In the genomic region with DNA sequence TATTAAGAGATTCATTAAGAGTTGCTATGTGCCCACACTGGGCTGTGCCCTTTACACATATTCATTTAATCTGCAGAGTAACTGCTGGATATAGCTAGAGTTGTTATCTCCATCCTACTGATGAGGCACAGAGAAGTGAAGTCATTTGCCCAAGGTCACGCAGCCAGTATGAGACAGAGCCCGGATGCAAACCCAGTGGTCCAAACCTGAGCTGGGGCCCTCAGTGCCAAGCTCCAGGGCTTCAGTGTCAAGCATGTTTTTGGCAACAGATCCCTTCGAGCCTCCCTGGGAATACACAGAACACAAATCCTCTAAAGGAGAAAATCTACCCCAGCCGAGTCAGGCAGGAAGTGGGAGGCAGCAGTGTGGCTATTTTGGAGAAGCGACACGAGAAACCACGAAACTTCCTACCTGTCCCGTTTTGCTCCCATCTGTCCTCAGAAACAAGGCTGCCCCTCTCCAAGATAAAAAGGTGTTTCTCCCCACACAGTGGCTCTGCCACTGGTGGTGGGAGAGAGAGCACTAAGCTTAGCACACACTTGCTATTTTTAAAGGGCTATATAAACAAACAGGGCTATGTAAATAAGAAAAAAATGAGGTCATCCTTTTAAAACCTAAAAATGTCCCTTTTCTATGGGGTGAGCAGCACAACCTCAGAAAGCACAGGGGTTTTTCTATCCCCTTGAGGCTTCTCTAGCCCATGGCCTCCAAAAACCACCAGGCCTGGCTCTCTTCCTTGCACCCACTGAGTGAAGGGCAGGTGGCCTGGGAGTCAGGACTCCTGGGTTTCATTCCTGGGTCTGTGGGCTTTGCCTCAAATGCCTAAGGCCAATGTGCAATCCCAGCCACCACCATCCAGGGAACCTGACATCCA, we compare ENCODE assay signal across 8 cellular contexts.
DNase-seq lines count a peak whose midpoint lies in the region; ATAC-seq and FAIRE-seq lines count a peak whose summit lies in the region.

No MANE protein-coding gene starts in this region.

- H3K4me1 ChIP-seq in CD4-positive, alpha-beta memory T cell (ENCODE audit: insufficient read depth, low read length) = peaks cover 16% of the 10 kb centered on the region

- H3K9me3 Mint-ChIP-seq in CD4-positive, alpha-beta memory T cell = no peaks in the 10 kb centered on the region
- no peaks in the 10 kb centered on the region for H3K9me3 Mint-ChIP-seq in activated naive CD8-positive, alpha-beta T cell treated with anti-CD3 and anti-CD28 coated beads, Interleukin-2, amount 10 ng/mL, durations not matched to agents 7 days and 5 days

- no peak overlapping the region for H3K27ac ChIP-seq in CD4-positive, alpha-beta memory T cell (ENCODE audit: low read depth, low read length)

- POLR2A ChIA-PET in CD4-positive, alpha-beta memory T cell (lab: Charles Lee; ENCODE audit: partially characterized antibody) = no interaction called here
- POLR2A ChIA-PET in activated naive CD8-positive, alpha-beta T cell treated with anti-CD3 and anti-CD28 coated beads, Interleukin-2, amount 10 ng/mL, durations not matched to agents 7 days and 5 days (lab: Charles Lee) = no interaction called here

- H3K9me3 ChIP-seq in CD4-positive, alpha-beta memory T cell (ENCODE audit: control insufficient read depth in 1 of 2, low read length in 2 of 2) = no peaks in the 10 kb centered on the region

- peaks cover 5% of the 10 kb centered on the region in 2 donors for H3K36me3 Mint-ChIP-seq in CD4-positive, alpha-beta memory T cell
- H3K36me3 Mint-ChIP-seq in activated naive CD8-positive, alpha-beta T cell treated with anti-CD3 and anti-CD28 coated beads, Interleukin-2, amount 10 ng/mL, durations not matched to agents 7 days and 5 days = peaks cover 4% of the 10 kb centered on the region

- CTCF ChIA-PET in CD4-positive, alpha-beta memory T cell (lab: Charles Lee; ENCODE audit: partially characterized antibody) = interaction anchor here (1.0 kb wide), 1 partner anchor 268 kb away, joined by 3 read pairs; no protein-coding TSS in a partner anchor

- FAIRE-seq in GM19239 (lab: Jason Lieb, UNC) = peak; percentile 94

- H3K27me3 Mint-ChIP-seq in CD4-positive, alpha-beta memory T cell = no peaks in the 10 kb centered on the region
- no peaks in the 10 kb centered on the region for H3K27me3 Mint-ChIP-seq in activated naive CD8-positive, alpha-beta T cell treated with anti-CD3 and anti-CD28 coated beads, Interleukin-2, amount 10 ng/mL, durations not matched to agents 7 days and 5 days

- peak overlapping the region in 6 of 8 donors; percentile 9 to 70 (median 42) for H3K4me3 Mint-ChIP-seq in CD4-positive, alpha-beta memory T cell
- peak overlapping the region; percentile 31 for H3K4me3 Mint-ChIP-seq in activated naive CD8-positive, alpha-beta T cell treated with anti-CD3 and anti-CD28 coated beads, Interleukin-2, amount 10 ng/mL, durations not matched to agents 7 days and 5 days

- peak overlapping the region in 5 of 7 donors; percentile 14 to 75 (median 30) for H3K27ac Mint-ChIP-seq in CD4-positive, alpha-beta memory T cell
- peak overlapping the region; percentile 10 for H3K27ac Mint-ChIP-seq in activated naive CD8-positive, alpha-beta T cell treated with anti-CD3 and anti-CD28 coated beads, Interleukin-2, amount 10 ng/mL, durations not matched to agents 7 days and 5 days

- intact Hi-C loops in CD4-positive, alpha-beta memory T cell (cut with micrococcal nuclease) = no loop called here

- no peak overlapping the region for H3K4me3 ChIP-seq in CD4-positive, alpha-beta memory T cell (ENCODE audit: low read length in 2 of 2)

- H3K4me1 Mint-ChIP-seq in CD4-positive, alpha-beta memory T cell = peaks cover 17 to 32% (median 25%) of the 10 kb centered on the region in 4 donors
- peaks cover 25% of the 10 kb centered on the region for H3K4me1 Mint-ChIP-seq in activated naive CD8-positive, alpha-beta T cell treated with anti-CD3 and anti-CD28 coated beads, Interleukin-2, amount 10 ng/mL, durations not matched to agents 7 days and 5 days

- no peak for DNase-seq in CD4-positive, alpha-beta memory T cell
- DNase-seq in GM19239 (ENCODE audit: insufficient read length, low spot score) = peak; percentile 67
- DNase-seq in activated naive CD8-positive, alpha-beta T cell treated with anti-CD3 and anti-CD28 coated beads, Interleukin-2, amount 10 ng/mL, durations not matched to agents 7 days and 5 days = no peak
- no peak for DNase-seq in SK-N-DZ (ENCODE audit: low spot score)
- no peak for DNase-seq in NCI-H446 treated with DMSO at 0.1 percent for 48 hours (lab: John Stamatoyannopoulos, UW)
- no peak for DNase-seq in HUDEP-2 (lab: John Stamatoyannopoulos, UW; ENCODE audit: unreplicated experiment in 76 of 76)
- DNase-seq in left lobe of liver (ENCODE audit: low spot score) = no peak

- no peaks in the 10 kb centered on the region for H3K36me3 ChIP-seq in CD4-positive, alpha-beta memory T cell (ENCODE audit: insufficient read depth, low read length)

- ATAC-seq in HG03135 (IDR thresholded peaks at IDR 0.05; ENCODE audit: unreplicated experiment) (peak; percentile 74), left lobe of liver (no peak)
- ATAC-seq in activated naive CD8-positive, alpha-beta T cell treated with anti-CD3 and anti-CD28 coated beads, Interleukin-2, amount 10 ng/mL, durations not matched to agents 7 days and 5 days (ENCODE audit: low read depth) = no peak

- H3K27me3 ChIP-seq in CD4-positive, alpha-beta memory T cell (ENCODE audit: insufficient read depth, low read length) = no peaks in the 10 kb centered on the region
